Comparison of ENCODE assay signal across 9 cellular contexts in the genomic region with DNA sequence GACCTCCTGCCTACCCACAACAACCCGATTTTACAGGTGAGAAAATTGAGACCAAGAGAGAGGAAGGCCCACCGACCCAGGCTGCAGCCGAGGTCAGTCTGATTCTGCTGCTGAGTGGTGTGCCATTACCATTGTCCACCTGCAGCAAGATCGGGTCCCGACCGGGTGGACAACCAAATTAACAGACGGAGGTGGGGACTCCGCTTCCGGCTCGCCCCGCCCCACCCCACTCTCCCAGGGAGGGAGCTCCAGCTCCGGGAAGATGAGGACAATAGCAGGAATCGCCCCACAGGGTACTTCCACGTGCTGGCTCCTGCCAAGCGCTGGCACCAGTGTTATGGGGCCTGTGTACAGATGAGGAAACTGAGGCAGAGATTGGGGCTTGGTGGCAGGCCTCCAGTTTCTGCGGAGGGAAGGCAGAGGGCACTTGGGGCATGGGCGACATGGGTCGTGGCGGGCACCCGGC. TPM values are rescaled to one million over a fixed set of nuclear protein-coding genes. Genes with fewer than 3 reads are reported as not detected.
DNase-seq lines count a peak whose midpoint lies in the region; ATAC-seq and TF ChIP-seq lines count a peak whose summit lies in the region.
"Had no signal": no experiment of that assay in that cellular context is flagged by ENCODE, and none has a peak within 500 bp of the region (broad histone marks: within the 10 kb centered on the region; RNA-seq: fewer than 3 reads in every experiment).

No MANE protein-coding gene starts in this region.

- H3K27me3 ChIP-seq in BJ (ENCODE audit: control insufficient read depth, insufficient read depth, low read length) (peaks cover 2% of the 10 kb centered on the region), NT2/D1 (ENCODE audit: insufficient read depth, insufficient read length) (peaks cover 41% of the 10 kb centered on the region)

- peaks cover 20% of the 10 kb centered on the region for H3K4me1 ChIP-seq in NT2/D1 (ENCODE audit: insufficient read depth, insufficient read length)

- ATAC-seq in esophagus mucosa (peak; percentile 27), GM18502 (IDR thresholded peaks at IDR 0.05; ENCODE audit: poor library complexity, unreplicated experiment) (no peak)

- no peak for DNase-seq in BJ (ENCODE audit: low read depth)
- DNase-seq in NT2/D1 (ENCODE audit: low read depth, low spot score) = no peak
- no peak for DNase-seq in neural crest cell (ENCODE audit: low read depth, low spot score)
- DNase-seq in NCI-H128 (lab: John Stamatoyannopoulos, UW; ENCODE audit: unreplicated experiment) = no peak
- no peak for DNase-seq in mucosa of gallbladder (ENCODE audit: low spot score)
- DNase-seq in KBM-7 = no peak
- DNase-seq: NCI-H1436 had no signal

- TF ChIP-seq CTCF in BJ (IDR thresholded peaks at IDR 0.05; ENCODE audit: insufficient read depth, low read depth, low read length) (no peak), neural crest cell (conservative IDR thresholded peaks at IDR 0.05) (no peak)

- CTCF ChIA-PET in BJ (lab: Yijun Ruan, JAX) = interaction anchor here (0.7 kb wide), 1 partner anchor 398 kb away, joined by 3 read pairs; no protein-coding TSS in a partner anchor

- POLR2A ChIA-PET in BJ (lab: Charles Lee) = no interaction called here

- H3K36me3 Mint-ChIP-seq in neural crest cell (ENCODE audit: low read depth) = no peaks in the 10 kb centered on the region

- H3K4me3 ChIP-seq in BJ (ENCODE audit: low read depth, low read length) = peak overlapping the region; percentile 100
- peak overlapping the region; percentile 60 for H3K4me3 ChIP-seq in NT2/D1 (ENCODE audit: insufficient read length, low read depth)

- in situ Hi-C loops in KBM-7 (cut with MboI; ENCODE audit: low pct_unique_long_range_greater_than_20kb, low sequenced_read_pairs) = no loop called here

- peak overlapping the region; percentile 84 for H3K4me3 Mint-ChIP-seq in neural crest cell

- peaks cover 28% of the 10 kb centered on the region for H3K4me1 Mint-ChIP-seq in neural crest cell

- H3K36me3 ChIP-seq in BJ (ENCODE audit: control insufficient read depth, insufficient read depth, low read length) (no peaks in the 10 kb centered on the region), NT2/D1 (ENCODE audit: insufficient read depth, insufficient read length, low read length) (no peaks in the 10 kb centered on the region)

- no peak overlapping the region for H3K27ac Mint-ChIP-seq in neural crest cell (ENCODE audit: unreplicated experiment)

- peaks cover 9% of the 10 kb centered on the region for H3K27me3 Mint-ChIP-seq in neural crest cell (ENCODE audit: low read depth)

- no peaks in the 10 kb centered on the region for H3K9me3 ChIP-seq in NT2/D1 (ENCODE audit: insufficient read depth, low read length)

- no peaks in the 10 kb centered on the region for H3K9me3 Mint-ChIP-seq in neural crest cell

- peak overlapping the region; percentile 92 for H3K9ac ChIP-seq in NT2/D1 (ENCODE audit: insufficient read length, low read depth)

RNA-seq across cellular contexts. Expression of gene KDELR3, which starts 0.4 kb away (rescaled TPM):
- 150 and 222 TPM in 2 replicates for polyA plus RNA-seq in BJ (2011; rRNA removed)
- polyA minus RNA-seq in BJ (2011; rRNA and poly(A)+ RNA removed) = 63.3 and 103 TPM in 2 replicates
- total RNA-seq in esophagus mucosa (3.2 TPM), neural crest cell (5.1 and 5.3 TPM in 2 replicates), mucosa of gallbladder (22.8 TPM)

RNA-seq across cellular contexts. Expression of gene KCNJ4, which starts 12.5 kb away (rescaled TPM):
- not detected in 2 replicates for polyA plus RNA-seq in BJ (2011; rRNA removed)
- polyA minus RNA-seq in BJ (2011; rRNA and poly(A)+ RNA removed) = not detected in 2 replicates
- total RNA-seq in esophagus mucosa (not detected), neural crest cell (4.0 and 4.4 TPM in 2 replicates), mucosa of gallbladder (not detected)

RNA-seq across cellular contexts. Expression of gene DDX17, which starts 38.6 kb away (rescaled TPM):
- 318 and 360 TPM in 2 replicates for polyA plus RNA-seq in BJ (2011; rRNA removed)
- polyA minus RNA-seq in BJ (2011; rRNA and poly(A)+ RNA removed) = 245 and 332 TPM in 2 replicates
- total RNA-seq in esophagus mucosa = 183 TPM
- total RNA-seq in neural crest cell = 485 and 500 TPM in 2 replicates
- 535 TPM for total RNA-seq in mucosa of gallbladder
